8 cellular contexts compared by ENCODE assay signal in the genomic region with DNA sequence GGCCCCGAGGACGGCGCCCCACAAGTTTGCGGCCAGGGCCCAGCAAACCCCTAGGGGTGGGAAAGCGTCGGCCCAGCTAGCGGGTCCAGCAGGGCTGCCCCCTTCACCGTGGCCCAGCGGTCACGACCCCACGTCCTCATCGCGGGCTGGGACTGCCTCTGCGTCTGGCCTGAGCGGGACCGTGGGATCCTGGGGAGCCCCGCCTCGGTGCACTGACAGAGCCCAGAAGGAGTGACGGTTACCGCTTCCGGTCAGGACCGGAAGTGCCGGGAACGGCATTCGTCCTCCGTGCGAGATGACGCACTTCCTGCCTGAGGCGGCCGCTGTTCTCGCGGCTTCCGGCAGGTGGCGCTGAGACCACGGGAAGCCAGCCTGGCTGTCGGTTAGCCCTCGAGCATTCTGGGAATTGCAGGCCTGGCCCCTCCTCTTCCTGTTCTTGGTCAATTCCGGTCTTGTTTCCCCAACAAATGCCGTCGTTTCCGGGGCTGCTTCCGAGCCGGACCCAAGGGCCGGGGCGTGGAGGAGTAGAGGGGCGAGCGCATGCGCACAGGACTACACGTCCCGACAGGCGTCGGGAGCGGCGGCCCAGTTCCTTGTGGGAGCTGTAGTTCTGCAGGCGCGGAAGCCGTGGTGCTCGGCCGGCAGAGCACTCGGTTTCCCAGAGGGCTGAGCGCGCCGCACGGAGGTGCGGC.
DNase-seq lines count a peak whose midpoint lies in the region; ATAC-seq and TF ChIP-seq lines count a peak whose summit lies in the region.

Gene TSSC4 (plus strand): TSS at position 682 of the 692 bp plus-strand sequence. CDS start 1,884 bp downstream, outside the sequence.

- CTCF ChIA-PET in AG04449 (lab: Yijun Ruan, JAX): interaction anchor here (0.8 to 9.0 kb wide), 16 partner anchors 9 to 748 kb away, joined by 3 to 70 read pairs (median 5); partner anchors contain the start of genes C11orf21, CD81 and TSPAN32

- H3K4me3 ChIP-seq in AG04449 (ENCODE audit: low read depth, low read length) (peak within 1 kb of the TSS; percentile 99), WI38 (ENCODE audit: low read depth, low read length) (peak within 1 kb of the TSS; percentile 100), cardiac fibroblast (replicated peaks in 1 of 2; ENCODE audit: low read depth in 2 of 2, low read length in 2 of 2) (peak within 1 kb of the TSS; percentile 99 to 100)

- DNase-seq in AG04449 (ENCODE audit: low read depth, low spot score): peak; percentile 99
- DNase-seq in NCI-H2227 (lab: John Stamatoyannopoulos, UW; ENCODE audit: unreplicated experiment): peak; percentile 100
- DNase-seq in cardiac fibroblast (ENCODE audit: low read depth in 2 of 2): peak; percentile 100
- peak; percentile 99 for DNase-seq in iPS-NIHi7 (ENCODE audit: extremely low spot score)
- peak; percentile 100 for DNase-seq in smooth muscle cell of the brain vasculature (ENCODE audit: low read depth, low spot score)

- peak; percentile 99 for TF ChIP-seq CTCF in AG04449 (IDR thresholded peaks at IDR 0.05; ENCODE audit: insufficient read depth, low read length, missing control alignments)
- TF ChIP-seq CTCF in WI38 (IDR thresholded peaks at IDR 0.05; ENCODE audit: low read depth, low read length): peak; percentile 88
- peak; percentile 99 for TF ChIP-seq CTCF in cardiac fibroblast (IDR thresholded peaks at IDR 0.05; ENCODE audit: low read depth, low read length)

- ATAC-seq in GM18870 (IDR thresholded peaks at IDR 0.05; ENCODE audit: unreplicated experiment) (peak; percentile 78), HG03139 (IDR thresholded peaks at IDR 0.05; ENCODE audit: unreplicated experiment) (peak; percentile 73)

- POLR2A ChIA-PET in AG04449 (lab: Yijun Ruan, JAX): interaction anchor here (0.9 to 4.3 kb wide), 7 partner anchors 10 to 502 kb away, joined by 3 to 32 read pairs (median 5); partner anchors contain the start of gene CD81

Comparison
In these comparisons a context has a peak if more than half of its experiments do, and no peak if none do; other contexts are left out.
1. Peak in every context shown above with its lines: DNase-seq, ATAC-seq and H3K4me3 ChIP-seq.